8 cellular contexts compared by ENCODE assay signal in the genomic region with DNA sequence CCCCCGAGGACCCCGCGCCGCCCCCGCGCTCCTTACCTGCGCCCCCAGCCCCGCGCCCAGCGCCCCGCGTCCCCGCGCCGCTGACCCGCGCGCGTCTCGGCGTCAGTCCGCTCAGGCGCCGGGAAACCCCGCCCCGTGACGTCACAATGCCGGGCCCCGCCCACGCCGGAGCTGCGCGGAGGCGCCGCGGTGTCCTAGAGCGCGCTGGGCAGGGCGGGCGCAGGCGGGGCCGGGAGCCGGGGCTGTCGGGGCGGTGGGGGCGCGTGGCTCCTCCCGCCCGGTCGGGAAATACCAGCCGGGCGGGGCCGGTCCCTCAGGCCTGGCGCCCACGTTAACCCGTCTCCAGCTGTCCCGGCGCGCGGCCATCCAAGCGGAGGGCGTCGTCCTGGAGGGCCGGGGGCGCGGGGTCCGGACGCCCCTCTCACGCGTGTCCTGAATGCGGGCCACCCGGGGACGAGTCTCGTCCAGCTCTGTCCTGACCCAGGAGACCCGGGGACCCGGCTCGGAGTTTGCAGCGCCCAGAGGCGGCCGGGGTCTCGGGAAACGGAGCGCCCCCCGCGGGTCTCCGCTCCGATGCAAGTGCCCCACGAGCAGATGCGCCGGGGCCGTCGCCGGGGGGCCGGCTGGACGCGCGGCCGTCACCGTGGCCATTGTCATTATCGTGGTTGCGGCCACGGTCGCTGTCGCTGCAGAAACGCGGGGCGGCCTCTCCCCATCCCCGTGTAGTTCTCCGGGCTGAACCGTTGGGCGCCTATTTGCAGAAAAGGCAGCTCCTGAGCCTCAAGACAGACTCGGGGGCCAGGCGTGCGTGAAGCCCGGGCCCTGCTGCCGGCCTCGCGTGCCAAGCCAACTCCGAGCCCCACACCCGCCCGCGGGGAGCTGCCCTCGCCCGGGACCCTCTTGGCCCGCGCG. TPM values are rescaled to one million over a fixed set of nuclear protein-coding genes. Genes with fewer than 3 reads are reported as not detected.
DNase-seq lines count a peak whose midpoint lies in the region; ATAC-seq and TF ChIP-seq lines count a peak whose summit lies in the region.

A gene (minus strand): TSS at position 109 of the 912 bp plus-strand sequence. CDS start 727 bp downstream, outside the sequence.

- no peaks in the 10 kb centered on the region for H3K27me3 ChIP-seq in GM06990 (replicated peaks; ENCODE audit: control insufficient read depth, insufficient read depth, low read length)
- H3K27me3 ChIP-seq in right cardiac atrium (ENCODE audit: control insufficient read depth, insufficient read depth), result no peaks in the 10 kb centered on the region
- H3K27me3 ChIP-seq in rectal smooth muscle tissue (ENCODE audit: control insufficient read depth, insufficient read depth, low read length), result no peaks in the 10 kb centered on the region
- no peaks in the 10 kb centered on the region for H3K27me3 ChIP-seq in vagina

- H3K27ac ChIP-seq in right cardiac atrium (ENCODE audit: low read length) (peak within 1 kb of the TSS; percentile 47), rectal smooth muscle tissue (ENCODE audit: low read depth, low read length) (peak within 1 kb of the TSS; percentile 55), vagina (peak within 1 kb of the TSS; percentile 87)

- peak; percentile 91 for DNase-seq in GM06990 (ENCODE audit: extremely low read depth, insufficient read length)
- DNase-seq in HCEC 1CT, result peak; percentile 82
- DNase-seq in NAMALWA (ENCODE audit: low spot score), result peak; percentile 79
- peak; percentile 83 to 96 (median 91) for DNase-seq in T-helper 2 cell
- DNase-seq in amygdala (lab: John Stamatoyannopoulos, UW), result peak; percentile 28 to 94 (median 76)
- peak; percentile 93 to 98 (median 97) for DNase-seq in right cardiac atrium
- DNase-seq in vagina (ENCODE audit: extremely low spot score in 2 of 2), result no peak

- peak; percentile 94 to 95 for ATAC-seq in right cardiac atrium

- H3K4me3 ChIP-seq in GM06990 (replicated peaks; ENCODE audit: low read depth, low read length) (peak within 1 kb of the TSS; percentile 87), right cardiac atrium (ENCODE audit: low read length) (peak within 1 kb of the TSS; percentile 99), rectal smooth muscle tissue (ENCODE audit: low read length) (peak within 1 kb of the TSS; percentile 81), vagina (peak within 1 kb of the TSS; percentile 89 to 100)

- H3K36me3 ChIP-seq in GM06990 (ENCODE audit: control insufficient read depth, insufficient read depth, low read length) (no peaks in the 10 kb centered on the region; the same call in none of the 2 replicates), rectal smooth muscle tissue (ENCODE audit: control insufficient read depth, insufficient read depth, low read length) (no peaks in the 10 kb centered on the region), vagina (no peaks in the 10 kb centered on the region)

- H3K9me3 ChIP-seq in right cardiac atrium (ENCODE audit: control insufficient read depth, low read length), result no peaks in the 10 kb centered on the region
- no peaks in the 10 kb centered on the region for H3K9me3 ChIP-seq in vagina

- TF ChIP-seq POLR2A in vagina (IDR thresholded peaks at IDR 0.05), result peak in 1 of 2 donors; percentile 69

- H3K9ac ChIP-seq in rectal smooth muscle tissue (ENCODE audit: low read length), result peak within 1 kb of the TSS; percentile 66

- WGBS in right cardiac atrium, result under 1% methylated on average over 127 of the region's 127 CpGs

- intact Hi-C loops in right cardiac atrium (cut with DNase I) (no loop called here), vagina (cut with DNase I) (no loop called here)

- H3K4me1 ChIP-seq in right cardiac atrium (ENCODE audit: control insufficient read depth, insufficient read depth, low read length) (peaks cover 11% of the 10 kb centered on the region), rectal smooth muscle tissue (ENCODE audit: control insufficient read depth, insufficient read depth, low read length) (peaks cover 8% of the 10 kb centered on the region), vagina (peaks cover 49% of the 10 kb centered on the region)

- TF ChIP-seq CTCF in GM06990 (IDR thresholded peaks at IDR 0.05; ENCODE audit: insufficient read depth, low read length, poor library complexity, severe bottlenecking) (no peak), vagina (IDR thresholded peaks at IDR 0.05) (no peak)

RNA-seq across cellular contexts. Expression of the gene that starts here (rescaled TPM):
- total RNA-seq in right cardiac atrium, result 10 to 100 TPM; 24.7 to 40.0 (median 29.8) TPM
- 27.0 TPM for polyA plus RNA-seq in right cardiac atrium
- total RNA-seq in vagina, result 32.2 TPM

Comparison
In these comparisons a context has a peak if more than half of its experiments do, and no peak if none do; other contexts are left out.
1. DNase-seq: peak in GM06990 (single experiment), HCEC 1CT (single experiment), NAMALWA (single experiment), T-helper 2 cell (5 of 5), amygdala (56 of 56) and right cardiac atrium (3 of 3); none in vagina (0 of 2).
2. Peak in every context shown above with its lines, with median percentiles within 50 percentile points of each other: H3K4me3 ChIP-seq and H3K27ac ChIP-seq.